In genomic region chr12:47885012-47885501, GRCh38 we compare ENCODE assay signal across 1 cellular context.
TF ChIP-seq lines count a peak whose summit lies in the region.

No MANE protein-coding gene starts in this region.

TF ChIP-seq in GM12878, 131 proteins besides CTCF, POLR2A, EP300 and RAD21 (continued from another document and continues in another):
- TF ChIP-seq, protein P1, sequence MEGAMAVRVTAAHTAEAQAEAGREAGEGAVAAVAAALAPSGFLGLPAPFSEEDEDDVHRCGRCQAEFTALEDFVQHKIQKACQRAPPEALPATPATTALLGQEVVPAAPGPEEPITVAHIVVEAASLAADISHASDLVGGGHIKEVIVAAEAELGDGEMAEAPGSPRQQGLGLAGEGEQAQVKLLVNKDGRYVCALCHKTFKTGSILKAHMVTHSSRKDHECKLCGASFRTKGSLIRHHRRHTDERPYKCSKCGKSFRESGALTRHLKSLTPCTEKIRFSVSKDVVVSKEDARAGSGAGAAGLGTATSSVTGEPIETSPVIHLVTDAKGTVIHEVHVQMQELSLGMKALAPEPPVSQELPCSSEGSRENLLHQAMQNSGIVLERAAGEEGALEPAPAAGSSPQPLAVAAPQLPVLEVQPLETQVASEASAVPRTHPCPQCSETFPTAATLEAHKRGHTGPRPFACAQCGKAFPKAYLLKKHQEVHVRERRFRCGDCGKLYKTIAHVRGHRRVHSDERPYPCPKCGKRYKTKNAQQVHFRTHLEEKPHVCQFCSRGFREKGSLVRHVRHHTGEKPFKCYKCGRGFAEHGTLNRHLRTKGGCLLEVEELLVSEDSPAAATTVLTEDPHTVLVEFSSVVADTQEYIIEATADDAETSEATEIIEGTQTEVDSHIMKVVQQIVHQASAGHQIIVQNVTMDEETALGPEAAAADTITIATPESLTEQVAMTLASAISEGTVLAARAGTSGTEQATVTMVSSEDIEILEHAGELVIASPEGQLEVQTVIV (IDR thresholded peaks at IDR 0.05; ENCODE audit: borderline replicate concordance, partially characterized antibody): no peak
- TF ChIP-seq, protein P2, sequence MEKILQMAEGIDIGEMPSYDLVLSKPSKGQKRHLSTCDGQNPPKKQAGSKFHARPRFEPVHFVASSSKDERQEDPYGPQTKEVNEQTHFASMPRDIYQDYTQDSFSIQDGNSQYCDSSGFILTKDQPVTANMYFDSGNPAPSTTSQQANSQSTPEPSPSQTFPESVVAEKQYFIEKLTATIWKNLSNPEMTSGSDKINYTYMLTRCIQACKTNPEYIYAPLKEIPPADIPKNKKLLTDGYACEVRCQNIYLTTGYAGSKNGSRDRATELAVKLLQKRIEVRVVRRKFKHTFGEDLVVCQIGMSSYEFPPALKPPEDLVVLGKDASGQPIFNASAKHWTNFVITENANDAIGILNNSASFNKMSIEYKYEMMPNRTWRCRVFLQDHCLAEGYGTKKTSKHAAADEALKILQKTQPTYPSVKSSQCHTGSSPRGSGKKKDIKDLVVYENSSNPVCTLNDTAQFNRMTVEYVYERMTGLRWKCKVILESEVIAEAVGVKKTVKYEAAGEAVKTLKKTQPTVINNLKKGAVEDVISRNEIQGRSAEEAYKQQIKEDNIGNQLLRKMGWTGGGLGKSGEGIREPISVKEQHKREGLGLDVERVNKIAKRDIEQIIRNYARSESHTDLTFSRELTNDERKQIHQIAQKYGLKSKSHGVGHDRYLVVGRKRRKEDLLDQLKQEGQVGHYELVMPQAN (conservative IDR thresholded peaks at IDR 0.05): no peak
- peak; percentile 65; the same call in 1 of the 2 replicates for TF ChIP-seq IRF4 (IDR thresholded peaks at IDR 0.05; ENCODE audit: low read depth, low read length)
- TF ChIP-seq CEBPB (IDR thresholded peaks at IDR 0.05; ENCODE audit: borderline replicate concordance in 1 of 2, low read depth in 2 of 2, low read length in 2 of 2): 0 out of 4 replicates have a peak, but pooled peaks of 1 of the 2 experiments have one; percentile 23
- no peak for TF ChIP-seq SREBF1 (IDR thresholded peaks at IDR 0.05; ENCODE audit: low read length)
- TF ChIP-seq CUX1 (IDR thresholded peaks at IDR 0.05; ENCODE audit: insufficient replicate concordance, low read depth, low read length): no peak
- no peak for TF ChIP-seq FOXK2 (IDR thresholded peaks at IDR 0.05)
- TF ChIP-seq ZNF24 (IDR thresholded peaks at IDR 0.05): no peak
- peak; percentile 83 for TF ChIP-seq IKZF1 (conservative IDR thresholded peaks at IDR 0.05)
- TF ChIP-seq IRF3 (IDR thresholded peaks at IDR 0.05): no peak
- no peak for TF ChIP-seq IRF5 (IDR thresholded peaks at IDR 0.05; ENCODE audit: borderline replicate concordance)
- TF ChIP-seq CREB1 (IDR thresholded peaks at IDR 0.05; ENCODE audit: low read depth): peak; percentile 66
- TF ChIP-seq SMAD1 (IDR thresholded peaks at IDR 0.05; ENCODE audit: low read depth, partially characterized antibody): no peak
- peak; percentile 44 for TF ChIP-seq PBX3 (IDR thresholded peaks at IDR 0.05; ENCODE audit: insufficient replicate concordance, low read depth, low read length)
- TF ChIP-seq MEF2A (IDR thresholded peaks at IDR 0.05; ENCODE audit: insufficient read depth, low read depth, low read length): peak; percentile 77
- TF ChIP-seq PKNOX1 (IDR thresholded peaks at IDR 0.05): peak; percentile 64; the same call in 1 of the 2 replicates
- no peak for TF ChIP-seq ZBTB11 (CRISPR knock-in tag; IDR thresholded peaks at IDR 0.05)
- no peak for TF ChIP-seq KDM1A (IDR thresholded peaks at IDR 0.05; ENCODE audit: borderline replicate concordance)
- no peak for TF ChIP-seq RFX5 (IDR thresholded peaks at IDR 0.05; ENCODE audit: low read depth, low read length)
- TF ChIP-seq PAX5 (IDR thresholded peaks at IDR 0.05; ENCODE audit: borderline replicate concordance, low read depth, low read length): peak; percentile 78
- no peak for TF ChIP-seq USF2 (IDR thresholded peaks at IDR 0.05; ENCODE audit: borderline replicate concordance, low read depth, low read length)
- TF ChIP-seq, protein P3, sequence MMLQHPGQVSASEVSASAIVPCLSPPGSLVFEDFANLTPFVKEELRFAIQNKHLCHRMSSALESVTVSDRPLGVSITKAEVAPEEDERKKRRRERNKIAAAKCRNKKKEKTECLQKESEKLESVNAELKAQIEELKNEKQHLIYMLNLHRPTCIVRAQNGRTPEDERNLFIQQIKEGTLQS (IDR thresholded peaks at IDR 0.05; ENCODE audit: borderline replicate concordance, extremely low read depth, low read depth, low read length): no peak
- TF ChIP-seq MTA2 (IDR thresholded peaks at IDR 0.05; ENCODE audit: low read depth): peak; percentile 81
- peak; percentile 80; the same call in 1 of the 2 replicates for TF ChIP-seq ZBED1 (IDR thresholded peaks at IDR 0.05; ENCODE audit: borderline replicate concordance)
- TF ChIP-seq HDAC2 (IDR thresholded peaks at IDR 0.05): no peak
- TF ChIP-seq NFXL1 (IDR thresholded peaks at IDR 0.05; ENCODE audit: borderline replicate concordance): no peak
- TF ChIP-seq SUZ12 (IDR thresholded peaks at IDR 0.05; ENCODE audit: unreplicated experiment): no peak
- peak; percentile 79 for TF ChIP-seq NFIC (IDR thresholded peaks at IDR 0.05; ENCODE audit: low read depth, low read length)
- peak; percentile 96 for TF ChIP-seq TCF7 (IDR thresholded peaks at IDR 0.05; ENCODE audit: borderline replicate concordance)
- peak; percentile 79 for TF ChIP-seq CREM (IDR thresholded peaks at IDR 0.05; ENCODE audit: low read depth)
- no peak; the same call in 1 of the 2 replicates for TF ChIP-seq SMC3 (IDR thresholded peaks at IDR 0.05; ENCODE audit: borderline replicate concordance, low read length)
- TF ChIP-seq BHLHE40 (IDR thresholded peaks at IDR 0.05; ENCODE audit: borderline replicate concordance in 1 of 2, low read depth in 2 of 2, low read length in 1 of 2): peak; percentile 86 to 92
- TF ChIP-seq IKZF2 (IDR thresholded peaks at IDR 0.05): peak; percentile 60 to 83; a peak in 3 of 4 replicates
- TF ChIP-seq BMI1 (IDR thresholded peaks at IDR 0.05; ENCODE audit: borderline replicate concordance): no peak
- TF ChIP-seq SRF (IDR thresholded peaks at IDR 0.05; ENCODE audit: low read depth in 2 of 2, low read length in 2 of 2): no peak
- no peak for TF ChIP-seq MYC (IDR thresholded peaks at IDR 0.05; ENCODE audit: insufficient read depth, insufficient read length, insufficient replicate concordance, low read length, severe bottlenecking)
- TF ChIP-seq FOXM1 (IDR thresholded peaks at IDR 0.05; ENCODE audit: low read depth, low read length): peak; percentile 86
- TF ChIP-seq RB1 (IDR thresholded peaks at IDR 0.05; ENCODE audit: borderline replicate concordance): 0 out of 2 replicates have a peak, but pooled peaks have one; percentile 26
- TF ChIP-seq PML (IDR thresholded peaks at IDR 0.05; ENCODE audit: low read length): peak; percentile 66
